ENCODE assay signal across 8 cellular contexts in genomic region chr1:156920233-156921052, GRCh38. TPM values are rescaled to one million over a fixed set of nuclear protein-coding genes. Genes with fewer than 3 reads are reported as not detected.
DNase-seq lines count a peak whose midpoint lies in the region; ATAC-seq and TF ChIP-seq lines count a peak whose summit lies in the region.

Gene LRRC71, plus strand, starts transcription at chr1:156920632. Its CDS starts 172 bp downstream, at chr1:156920804.

- H3K27me3 ChIP-seq in HAP-1 (ENCODE audit: low read depth) (peaks cover 35% of the 10 kb centered on the region), ovary (peaks cover 4% of the 10 kb centered on the region), upper lobe of left lung (peaks cover 0 to 52% (median 24%) of the 10 kb centered on the region in 4 donors)

- peak; percentile 44 to 80 (median 72) for TF ChIP-seq CTCF in ovary (IDR thresholded peaks at IDR 0.05)
- TF ChIP-seq CTCF in upper lobe of left lung (IDR thresholded peaks at IDR 0.05) = peak; percentile 84 to 97 (median 93)

- H3K36me3 ChIP-seq in HAP-1 (replicated peaks) (no peaks in the 10 kb centered on the region), ovary (no peaks in the 10 kb centered on the region), upper lobe of left lung (peaks cover 0 to 19% (median under 1%) of the 10 kb centered on the region in 4 donors)

- intact Hi-C loops in head of caudate nucleus (cut with DNase I) (no loop called here), ovary (cut with DNase I) (no loop called here)

- TF ChIP-seq EP300 in ovary (IDR thresholded peaks at IDR 0.05) = no peak
- TF ChIP-seq EP300 in upper lobe of left lung (IDR thresholded peaks at IDR 0.05) = no peak

- in situ Hi-C loops in HAP-1 (cut with MboI; ENCODE audit: low sequenced_read_pairs) = no loop called here

- no peaks in the 10 kb centered on the region for H3K4me1 ChIP-seq in HAP-1
- peaks cover 7% of the 10 kb centered on the region for H3K4me1 ChIP-seq in ovary (ENCODE audit: insufficient read depth)
- H3K4me1 ChIP-seq in upper lobe of left lung = peaks cover 11 to 24% (median 22%) of the 10 kb centered on the region in 4 donors

- H3K36me3 Mint-ChIP-seq in activated naive CD4-positive, alpha-beta T cell treated with anti-CD3 and anti-CD28 coated beads, Interleukin-2, amount 10 ng/mL, durations not matched to agents 7 days and 5 days = peaks cover 3% of the 10 kb centered on the region

- TF ChIP-seq POLR2A in ovary (IDR thresholded peaks at IDR 0.05) = no peak
- TF ChIP-seq POLR2A in upper lobe of left lung (IDR thresholded peaks at IDR 0.05) = peak in 1 of 4 donors; percentile 17

- no peak within 1 kb of the TSS for H3K27ac Mint-ChIP-seq in activated naive CD4-positive, alpha-beta T cell treated with anti-CD3 and anti-CD28 coated beads, Interleukin-2, amount 10 ng/mL, durations not matched to agents 7 days and 5 days

- peaks cover 8% of the 10 kb centered on the region for H3K4me1 Mint-ChIP-seq in activated naive CD4-positive, alpha-beta T cell treated with anti-CD3 and anti-CD28 coated beads, Interleukin-2, amount 10 ng/mL, durations not matched to agents 7 days and 5 days

- no peaks in the 10 kb centered on the region for H3K9me3 Mint-ChIP-seq in activated naive CD4-positive, alpha-beta T cell treated with anti-CD3 and anti-CD28 coated beads, Interleukin-2, amount 10 ng/mL, durations not matched to agents 7 days and 5 days

- ATAC-seq in upper lobe of left lung (ENCODE audit: low FRiP score in 2 of 2) (peak; percentile 89 to 92), GM19023 (IDR thresholded peaks at IDR 0.05; ENCODE audit: unreplicated experiment) (no peak)

- CTCF ChIA-PET in activated naive CD4-positive, alpha-beta T cell treated with anti-CD3 and anti-CD28 coated beads, Interleukin-2, amount 10 ng/mL, durations not matched to agents 7 days and 5 days (lab: Charles Lee) = interaction anchor here (1.1 to 11.2 kb wide), 3 partner anchors 10 to 40 kb away, joined by 4 to 105 read pairs (median 4); partner anchors contain the start of gene PEAR1

- no peak within 1 kb of the TSS for H3K4me3 Mint-ChIP-seq in activated naive CD4-positive, alpha-beta T cell treated with anti-CD3 and anti-CD28 coated beads, Interleukin-2, amount 10 ng/mL, durations not matched to agents 7 days and 5 days

- H3K4me3 ChIP-seq in HAP-1 (no peak within 1 kb of the TSS), ovary (no peak within 1 kb of the TSS), upper lobe of left lung (peak within 1 kb of the TSS in 2 of 4 donors; percentile 0 to 33)

- H3K27ac ChIP-seq in ovary = no peak within 1 kb of the TSS
- H3K27ac ChIP-seq in upper lobe of left lung = no peak within 1 kb of the TSS

- peaks cover 93% of the 10 kb centered on the region for H3K27me3 Mint-ChIP-seq in activated naive CD4-positive, alpha-beta T cell treated with anti-CD3 and anti-CD28 coated beads, Interleukin-2, amount 10 ng/mL, durations not matched to agents 7 days and 5 days

- 6 to 11% (median 10%) methylated on average over 59 to 71 of the region's 71 CpGs for WGBS in ovary, 3 donors
- WGBS in upper lobe of left lung, 2 donors = 11 to 14% methylated on average over 27 to 52 of the region's 71 CpGs

- peak; percentile 97 for DNase-seq in AG08396 (ENCODE audit: low spot score)
- DNase-seq in HAP-1 (ENCODE audit: low spot score in 2 of 2) = peak; percentile 74 to 92
- DNase-seq in RPMI7951 (ENCODE audit: low read depth) = peak; percentile 18
- peak; percentile 80 for DNase-seq in activated naive CD4-positive, alpha-beta T cell treated with anti-CD3 and anti-CD28 coated beads, Interleukin-2, amount 10 ng/mL, durations not matched to agents 7 days and 5 days
- peak in 41 of 42 donors; percentile 27 to 86 (median 66) for DNase-seq in head of caudate nucleus
- DNase-seq in ovary = peak; percentile 53 to 85 (median 74)
- peak; percentile 71 to 97 for DNase-seq in upper lobe of left lung

- H3K9me3 ChIP-seq in HAP-1 (peaks cover 3% of the 10 kb centered on the region; the same call in 1 of the 2 replicates), ovary (no peaks in the 10 kb centered on the region), upper lobe of left lung (no peaks in the 10 kb centered on the region)

RNA-seq across cellular contexts. Expression of gene LRRC71, which starts in this region (rescaled TPM):
- total RNA-seq in RPMI7951 (2014; rRNA removed; shearing (Covaris generic)) = not detected in 2 replicates
- 10 to 100 TPM in 1 of 7 donors, 1 to 10 TPM in 2, under 1 TPM in 2, not detected in 2; 0.36 to 11.1 (median 1.1) TPM for total RNA-seq in ovary
- polyA plus RNA-seq in ovary = under 1 TPM in 1 of 2 donors, not detected in 1; 0.07 TPM
- 10 to 100 TPM in 1 of 6 donors, 1 to 10 TPM in 4, under 1 TPM in 1; 0.49 to 13.9 (median 6.3) TPM for total RNA-seq in upper lobe of left lung

Comparison
In these comparisons a context has a peak if more than half of its experiments do, and no peak if none do; other contexts are left out.
1. Peak in DNase-seq in RPMI7951; RNA of the gene not detected or under 1 TPM.
2. DNase-seq: peak in every context shown above with its lines; median percentile 97 in AG08396; 84 in upper lobe of left lung; 83 in HAP-1; 80 in activated naive CD4-positive, alpha-beta T cell treated with anti-CD3 and anti-CD28 coated beads, Interleukin-2, amount 10 ng/mL, durations not matched to agents 7 days and 5 days; 74 in ovary; 66 in head of caudate nucleus; 18 in RPMI7951.